8 cellular contexts compared by ENCODE assay signal in genomic region chr1:37553598-37553926, GRCh38. TPM values are rescaled to one million over a fixed set of nuclear protein-coding genes. Genes with fewer than 3 reads are reported as not detected.
A peak's percentile ranks its signal among the peaks of the same experiment; 100 is the strongest.
DNase-seq lines count a peak whose midpoint lies in the region; ATAC-seq and TF ChIP-seq lines count a peak whose summit lies in the region.

No MANE protein-coding gene starts in this region.

- H3K4me1 Mint-ChIP-seq in memory B cell, result peaks cover 20% of the 10 kb centered on the region

- peak overlapping the region; percentile 99 for H3K4me3 Mint-ChIP-seq in memory B cell

- peak overlapping the region; percentile 70 for H3K27ac ChIP-seq in 22Rv1
- peak overlapping the region; percentile 87 to 90 for H3K27ac ChIP-seq in ascending aorta

- ATAC-seq in HG02588 (IDR thresholded peaks at IDR 0.05; ENCODE audit: unreplicated experiment) (peak; percentile 11), memory B cell (ENCODE audit: low read depth) (peak; percentile 3), HG02840 (IDR thresholded peaks at IDR 0.05; ENCODE audit: low FRiP score, unreplicated experiment) (no peak), GM21576 (IDR thresholded peaks at IDR 0.05; ENCODE audit: unreplicated experiment) (no peak)

- no peaks in the 10 kb centered on the region for H3K9me3 ChIP-seq in ascending aorta

- H3K36me3 Mint-ChIP-seq in memory B cell, result peaks cover 21% of the 10 kb centered on the region

- no peak for DNase-seq in ascending aorta (ENCODE audit: low spot score in 2 of 2)
- DNase-seq in memory B cell (ENCODE audit: low spot score in 2 of 2), result no peak
- DNase-seq in NCI-H2029 (lab: John Stamatoyannopoulos, UW), result no peak
- DNase-seq in ecto neural progenitor cell (ENCODE audit: low spot score), result no peak

- H3K27me3 Mint-ChIP-seq in memory B cell, result peaks cover 4% of the 10 kb centered on the region

- H3K36me3 ChIP-seq in ascending aorta, result peaks cover 12 to 28% of the 10 kb centered on the region in 2 donors

- H3K4me1 ChIP-seq in ascending aorta, result peaks cover 12 to 24% of the 10 kb centered on the region in 2 donors

- intact Hi-C loops in ascending aorta (cut with DNase I), result loop anchor here (5.0 to 10.0 kb wide), 2 partner anchors 461 to 1156 kb away; partner anchors contain the start of genes LSM10 and UTP11

- peak overlapping the region; percentile 99 for H3K27ac Mint-ChIP-seq in memory B cell

- no peaks in the 10 kb centered on the region for H3K27me3 ChIP-seq in ascending aorta

- H3K4me3 ChIP-seq in ascending aorta, result peak overlapping the region; percentile 90 to 94

- TF ChIP-seq CTCF in 22Rv1 (IDR thresholded peaks at IDR 0.05) (no peak), ascending aorta (IDR thresholded peaks at IDR 0.05) (no peak)

- no peaks in the 10 kb centered on the region for H3K9me3 Mint-ChIP-seq in memory B cell

RNA-seq across cellular contexts. Expression of gene SNIP1, which starts 0.5 kb away (rescaled TPM):
- total RNA-seq in ascending aorta, result 14.4 TPM

RNA-seq across cellular contexts. Expression of gene DNALI1, which starts 3.2 kb away (rescaled TPM):
- total RNA-seq in ascending aorta, result 2.2 TPM

RNA-seq across cellular contexts. Expression of gene MEAF6, which starts 39.0 kb away (rescaled TPM):
- 12.3 TPM for total RNA-seq in ascending aorta

RNA-seq across cellular contexts. Expression of gene GNL2, which starts 42.2 kb away (rescaled TPM):
- 17.0 TPM for total RNA-seq in ascending aorta

Comparison
In these comparisons a context has a peak if more than half of its experiments do, and no peak if none do; other contexts are left out.
1. ATAC-seq: peak in HG02588 (single experiment) and memory B cell (single experiment); none in HG02840 (single experiment) and GM21576 (single experiment).